ENCODE assay signal across 1 cellular context in the genomic region with DNA sequence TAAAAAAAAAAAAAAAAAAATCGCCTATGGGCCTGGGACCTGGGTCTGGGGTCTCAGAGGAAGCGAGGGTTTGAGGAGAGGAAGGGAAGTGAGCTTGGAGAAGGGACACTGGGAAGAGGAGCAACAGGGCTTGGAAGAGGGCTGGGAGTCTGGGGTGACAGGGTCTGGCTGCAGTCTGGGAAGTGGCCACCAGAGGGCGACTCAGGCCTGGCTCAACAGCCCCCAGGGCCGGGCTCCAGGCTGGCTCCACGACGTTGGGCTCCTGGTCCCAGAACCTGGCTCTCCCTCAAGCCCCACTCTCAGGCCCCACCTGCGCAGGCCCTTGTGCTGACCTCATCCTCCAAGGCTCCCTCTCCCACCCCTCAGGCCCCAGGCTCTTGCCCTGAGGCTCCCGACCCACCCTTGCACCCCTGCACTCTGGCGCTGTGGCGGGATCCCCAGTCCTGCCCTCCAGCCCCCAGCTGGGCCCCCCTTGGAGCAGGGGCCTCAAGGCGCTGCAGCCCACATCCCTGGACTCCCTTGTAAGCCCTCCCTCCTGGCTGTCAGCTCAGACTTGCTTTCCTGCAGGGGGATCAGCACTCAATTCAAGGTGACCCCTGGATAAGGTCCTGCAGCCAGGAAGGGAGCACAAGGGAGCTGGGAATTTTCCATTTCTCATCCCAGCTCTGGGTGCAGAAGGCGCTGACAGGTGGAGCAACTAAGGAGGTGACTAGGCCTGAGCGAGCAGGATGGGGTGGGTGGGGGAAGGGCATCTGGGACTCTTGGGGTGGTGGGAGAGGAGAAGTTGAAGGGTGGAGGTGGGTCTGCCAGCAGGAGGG.
TF ChIP-seq lines count a peak whose summit lies in the region.

No MANE protein-coding gene starts in this region.

TF ChIP-seq in K562, 482 proteins besides CTCF, POLR2A, EP300 and RAD21 (continued from another document):
- TF ChIP-seq, protein P1, sequence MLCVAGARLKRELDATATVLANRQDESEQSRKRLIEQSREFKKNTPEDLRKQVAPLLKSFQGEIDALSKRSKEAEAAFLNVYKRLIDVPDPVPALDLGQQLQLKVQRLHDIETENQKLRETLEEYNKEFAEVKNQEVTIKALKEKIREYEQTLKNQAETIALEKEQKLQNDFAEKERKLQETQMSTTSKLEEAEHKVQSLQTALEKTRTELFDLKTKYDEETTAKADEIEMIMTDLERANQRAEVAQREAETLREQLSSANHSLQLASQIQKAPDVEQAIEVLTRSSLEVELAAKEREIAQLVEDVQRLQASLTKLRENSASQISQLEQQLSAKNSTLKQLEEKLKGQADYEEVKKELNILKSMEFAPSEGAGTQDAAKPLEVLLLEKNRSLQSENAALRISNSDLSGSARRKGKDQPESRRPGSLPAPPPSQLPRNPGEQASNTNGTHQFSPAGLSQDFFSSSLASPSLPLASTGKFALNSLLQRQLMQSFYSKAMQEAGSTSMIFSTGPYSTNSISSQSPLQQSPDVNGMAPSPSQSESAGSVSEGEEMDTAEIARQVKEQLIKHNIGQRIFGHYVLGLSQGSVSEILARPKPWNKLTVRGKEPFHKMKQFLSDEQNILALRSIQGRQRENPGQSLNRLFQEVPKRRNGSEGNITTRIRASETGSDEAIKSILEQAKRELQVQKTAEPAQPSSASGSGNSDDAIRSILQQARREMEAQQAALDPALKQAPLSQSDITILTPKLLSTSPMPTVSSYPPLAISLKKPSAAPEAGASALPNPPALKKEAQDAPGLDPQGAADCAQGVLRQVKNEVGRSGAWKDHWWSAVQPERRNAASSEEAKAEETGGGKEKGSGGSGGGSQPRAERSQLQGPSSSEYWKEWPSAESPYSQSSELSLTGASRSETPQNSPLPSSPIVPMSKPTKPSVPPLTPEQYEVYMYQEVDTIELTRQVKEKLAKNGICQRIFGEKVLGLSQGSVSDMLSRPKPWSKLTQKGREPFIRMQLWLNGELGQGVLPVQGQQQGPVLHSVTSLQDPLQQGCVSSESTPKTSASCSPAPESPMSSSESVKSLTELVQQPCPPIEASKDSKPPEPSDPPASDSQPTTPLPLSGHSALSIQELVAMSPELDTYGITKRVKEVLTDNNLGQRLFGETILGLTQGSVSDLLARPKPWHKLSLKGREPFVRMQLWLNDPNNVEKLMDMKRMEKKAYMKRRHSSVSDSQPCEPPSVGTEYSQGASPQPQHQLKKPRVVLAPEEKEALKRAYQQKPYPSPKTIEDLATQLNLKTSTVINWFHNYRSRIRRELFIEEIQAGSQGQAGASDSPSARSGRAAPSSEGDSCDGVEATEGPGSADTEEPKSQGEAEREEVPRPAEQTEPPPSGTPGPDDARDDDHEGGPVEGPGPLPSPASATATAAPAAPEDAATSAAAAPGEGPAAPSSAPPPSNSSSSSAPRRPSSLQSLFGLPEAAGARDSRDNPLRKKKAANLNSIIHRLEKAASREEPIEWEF (CRISPR knock-in tag; IDR thresholded peaks at IDR 0.05) = no peak
- TF ChIP-seq XRCC5 (IDR thresholded peaks at IDR 0.05; ENCODE audit: low read depth, low read length) (no peak), MAFG (tag; conservative IDR thresholded peaks at IDR 0.05) (no peak), PPARD (CRISPR knock-in tag; IDR thresholded peaks at IDR 0.05) (no peak), SAP30 (IDR thresholded peaks at IDR 0.05; ENCODE audit: borderline replicate concordance, insufficient read depth, low read depth, low read length, poor library complexity, severe bottlenecking) (no peak), CHCHD3 (CRISPR knock-in tag; IDR thresholded peaks at IDR 0.05) (no peak), FOXJ3 (CRISPR knock-in tag; IDR thresholded peaks at IDR 0.05) (no peak), KLF16 (IDR thresholded peaks at IDR 0.05) (peak; percentile 53), ZNF785 (CRISPR knock-in tag; IDR thresholded peaks at IDR 0.05) (no peak), SMAD2 (IDR thresholded peaks at IDR 0.05; ENCODE audit: low read depth, low read length) (no peak), CEBPG (CRISPR knock-in tag; IDR thresholded peaks at IDR 0.05) (no peak), CEBPG (tag; conservative IDR thresholded peaks at IDR 0.05 in 1 of 2, IDR thresholded peaks at IDR 0.05 in 1 of 2) (no peak)
- TF ChIP-seq, protein P2, sequence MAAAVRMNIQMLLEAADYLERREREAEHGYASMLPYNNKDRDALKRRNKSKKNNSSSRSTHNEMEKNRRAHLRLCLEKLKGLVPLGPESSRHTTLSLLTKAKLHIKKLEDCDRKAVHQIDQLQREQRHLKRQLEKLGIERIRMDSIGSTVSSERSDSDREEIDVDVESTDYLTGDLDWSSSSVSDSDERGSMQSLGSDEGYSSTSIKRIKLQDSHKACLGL (CRISPR knock-in tag; IDR thresholded peaks at IDR 0.05; ENCODE audit: borderline replicate concordance, poor library complexity, severe bottlenecking) = no peak
TF ChIP-seq in K562: peak in this region for 49.
